In genomic region chr19:33175886-33176669, GRCh38 we compare ENCODE assay signal across 8 cellular contexts. TPM values are rescaled to one million over a fixed set of nuclear protein-coding genes. Genes with fewer than 3 reads are reported as not detected.
DNase-seq lines count a peak whose midpoint lies in the region; ATAC-seq and TF ChIP-seq lines count a peak whose summit lies in the region.

No MANE protein-coding gene starts in this region.

- in situ Hi-C loops in Panc1 (cut with HindIII; ENCODE audit: low pct_unique_long_range_greater_than_20kb, low sequenced_read_pairs): no loop called here

- TF ChIP-seq CTCF in CD14-positive monocyte (IDR thresholded peaks at IDR 0.05) (no peak), Panc1 (IDR thresholded peaks at IDR 0.05) (no peak), MCF 10A (IDR thresholded peaks at IDR 0.05; ENCODE audit: unreplicated experiment) (no peak)

- H3K27ac Mint-ChIP-seq in CD14-positive monocyte (peak overlapping the region; percentile 91 to 98 (median 95)), MCF 10A (ENCODE audit: low read depth, unreplicated experiment) (peak overlapping the region; percentile 66)
- peak overlapping the region; percentile 99 for H3K27ac Mint-ChIP-seq in stimulated activated naive B cell treated with anti-CD40 and anti-IgM and Interleukin-4, amounts not matched to agents 10 μg/mL and 1 μg/mL and 100 μg/mL, for 72 hours

- no peaks in the 10 kb centered on the region for H3K9me3 Mint-ChIP-seq in CD14-positive monocyte
- H3K9me3 Mint-ChIP-seq in MCF 10A (ENCODE audit: unreplicated experiment): no peaks in the 10 kb centered on the region
- H3K9me3 Mint-ChIP-seq in stimulated activated naive B cell treated with anti-CD40 and anti-IgM and Interleukin-4, amounts not matched to agents 10 μg/mL and 1 μg/mL and 100 μg/mL, for 72 hours: peaks cover 0 to 1% of the 10 kb centered on the region in 2 donors

- peaks cover 36% of the 10 kb centered on the region for H3K4me1 ChIP-seq in Panc1 (ENCODE audit: control insufficient read depth, insufficient read depth, low read length)

- CTCF ChIA-PET in Panc1 (lab: Charles Lee): interaction anchor here (0.5 to 1.7 kb wide), 10 partner anchors 9 to 57 kb away, joined by 3 to 7 read pairs (median 3); no protein-coding TSS in a partner anchor
- CTCF ChIA-PET in MCF 10A (lab: Yijun Ruan, JAX): interaction anchor here (0.6 to 2.6 kb wide), 28 partner anchors 8 to 876 kb away, joined by 3 to 17 read pairs (median 4); no protein-coding TSS in a partner anchor

- no peaks in the 10 kb centered on the region for H3K27me3 Mint-ChIP-seq in CD14-positive monocyte (ENCODE audit: low read depth in 3 of 3)
- no peaks in the 10 kb centered on the region for H3K27me3 Mint-ChIP-seq in MCF 10A (ENCODE audit: insufficient read depth, unreplicated experiment)
- peaks cover 5% of the 10 kb centered on the region in 2 donors for H3K27me3 Mint-ChIP-seq in stimulated activated naive B cell treated with anti-CD40 and anti-IgM and Interleukin-4, amounts not matched to agents 10 μg/mL and 1 μg/mL and 100 μg/mL, for 72 hours

- DNase-seq in CD14-positive monocyte (ENCODE audit: low spot score) (no peak), H7 (peak; percentile 79), Panc1 (ENCODE audit: low read depth, low spot score) (no peak), MCF 10A (ENCODE audit: unreplicated experiment) (no peak), islet precursor cell (peak; percentile 82), SKM-1 (lab: John Stamatoyannopoulos, UW; ENCODE audit: unreplicated experiment) (no peak), NCI-H2029 treated with DMSO at 0.1 percent for 48 hours (lab: John Stamatoyannopoulos, UW) (no peak)
- DNase-seq in stimulated activated naive B cell treated with anti-CD40 and anti-IgM and Interleukin-4, amounts not matched to agents 10 μg/mL and 1 μg/mL and 100 μg/mL, for 72 hours: no peak

- intact Hi-C loops in CD14-positive monocyte (cut with micrococcal nuclease) (loop anchor here (2.0 to 10.0 kb wide), 7 partner anchors 71 to 996 kb away; partner anchors contain the start of genes CEBPA (in 1 of the 2), CEBPG (in 1 of the 2), CEP89 (in 1 of the 2) and FAAP24 (in 1 of the 2)), Panc1 (cut with micrococcal nuclease; ENCODE audit: unreplicated experiment) (no loop called here), MCF 10A (cut with micrococcal nuclease) (loop anchor here (2.0 kb wide), 2 partner anchors 31 to 49 kb away; no protein-coding TSS in a partner anchor)

- TSS peak; percentile 83 for BruUV-seq in Panc1 (replicated peaks; lab: Mats Ljungman, UMichigan)
- BruUV-seq in MCF 10A (replicated peaks; lab: Mats Ljungman, UMichigan): TSS peak; percentile 53

- H3K4me3 ChIP-seq in H7 (ENCODE audit: insufficient read depth, low read depth, low read length) (peak overlapping the region; percentile 89), Panc1 (ENCODE audit: low read depth in 2 of 2, low read length in 2 of 2) (peak overlapping the region; percentile 94 to 99)

- POLR2A ChIA-PET in Panc1 (lab: Charles Lee): interaction anchor here (0.5 to 0.8 kb wide), 2 partner anchors 29 to 112 kb away, joined by 4 to 5 read pairs; no protein-coding TSS in a partner anchor
- POLR2A ChIA-PET in MCF 10A (lab: Yijun Ruan, JAX): interaction anchor here (0.9 to 3.7 kb wide), 17 partner anchors 8 to 218 kb away, joined by 3 to 18 read pairs (median 5); partner anchors contain the start of genes CEBPG, CEP89, FAAP24 and GPATCH1

- H3K36me3 Mint-ChIP-seq in CD14-positive monocyte: no peaks in the 10 kb centered on the region
- H3K36me3 Mint-ChIP-seq in MCF 10A (ENCODE audit: insufficient read depth, unreplicated experiment): peaks cover 12% of the 10 kb centered on the region
- peaks cover 7 to 10% of the 10 kb centered on the region in 2 donors for H3K36me3 Mint-ChIP-seq in stimulated activated naive B cell treated with anti-CD40 and anti-IgM and Interleukin-4, amounts not matched to agents 10 μg/mL and 1 μg/mL and 100 μg/mL, for 72 hours

- H3K4me1 Mint-ChIP-seq in CD14-positive monocyte (peaks cover 36% of the 10 kb centered on the region), MCF 10A (ENCODE audit: insufficient read depth, unreplicated experiment) (peaks cover 9% of the 10 kb centered on the region)
- peaks cover 26 to 67% of the 10 kb centered on the region in 2 donors for H3K4me1 Mint-ChIP-seq in stimulated activated naive B cell treated with anti-CD40 and anti-IgM and Interleukin-4, amounts not matched to agents 10 μg/mL and 1 μg/mL and 100 μg/mL, for 72 hours

- H3K27me3 ChIP-seq in H7 (ENCODE audit: control insufficient read depth, insufficient read depth, low read length) (0 out of 2 replicates have a peak, but pooled peaks cover 2% of the 10 kb centered on the region), Panc1 (ENCODE audit: control insufficient read depth, insufficient read depth, low read length) (no peaks in the 10 kb centered on the region)

- H3K4me3 Mint-ChIP-seq in CD14-positive monocyte (peak overlapping the region; percentile 92 to 97), MCF 10A (ENCODE audit: unreplicated experiment) (peak overlapping the region; percentile 93)
- H3K4me3 Mint-ChIP-seq in stimulated activated naive B cell treated with anti-CD40 and anti-IgM and Interleukin-4, amounts not matched to agents 10 μg/mL and 1 μg/mL and 100 μg/mL, for 72 hours: peak overlapping the region; percentile 98 to 99

- no peaks in the 10 kb centered on the region for H3K36me3 ChIP-seq in H7 (replicated peaks; ENCODE audit: control insufficient read depth, insufficient read depth, low read length)
- no peaks in the 10 kb centered on the region; the same call in 1 of the 2 replicates for H3K36me3 ChIP-seq in Panc1 (ENCODE audit: control insufficient read depth, insufficient read depth, low read length)

- no peaks in the 10 kb centered on the region for H3K9me3 ChIP-seq in Panc1 (ENCODE audit: control insufficient read depth, insufficient read depth, low read depth, low read length)

- peak overlapping the region; percentile 97 for H3K27ac ChIP-seq in Panc1 (ENCODE audit: low read length)

- ATAC-seq in Panc1: peak; percentile 6; the same call in 1 of the 2 replicates
- ATAC-seq in stimulated activated naive B cell treated with anti-CD40 and anti-IgM and Interleukin-4, amounts not matched to agents 10 μg/mL and 1 μg/mL and 100 μg/mL, for 72 hours (replicated peaks): peak; percentile 0 to 1

RNA-seq across cellular contexts. Expression of gene LRP3, which starts 18.1 kb away (rescaled TPM):
- 1 to 10 TPM; 1.4 to 4.1 TPM for polyA plus RNA-seq in CD14-positive monocyte
- total RNA-seq in H7 (2014; rRNA removed; shearing (Covaris generic)): 54.8 and 57.7 TPM in 2 replicates
- total RNA-seq in Panc1 (2021; ENCODE audit: unreplicated experiment): 28.6 TPM
- 40.1 TPM for polyA plus RNA-seq in Panc1 (2012; ENCODE audit: insufficient read length)
- 7.7 and 9.5 TPM in 2 replicates for total RNA-seq in MCF 10A (2022)

RNA-seq across cellular contexts. Expression of gene WDR88, which starts 44.2 kb away (rescaled TPM):
- not detected for polyA plus RNA-seq in CD14-positive monocyte
- not detected in 2 replicates for total RNA-seq in H7 (2014; rRNA removed; shearing (Covaris generic))
- 0.31 TPM for total RNA-seq in Panc1 (2021; ENCODE audit: unreplicated experiment)
- 0.24 TPM for polyA plus RNA-seq in Panc1 (2012; ENCODE audit: insufficient read length)
- not detected in 2 replicates for total RNA-seq in MCF 10A (2022)

RNA-seq across cellular contexts. Expression of gene SLC7A10, which starts 49.6 kb away (rescaled TPM):
- polyA plus RNA-seq in CD14-positive monocyte: not detected
- 2.4 and 3.0 TPM in 2 replicates for total RNA-seq in H7 (2014; rRNA removed; shearing (Covaris generic))
- total RNA-seq in Panc1 (2021; ENCODE audit: unreplicated experiment) (1.1 TPM), MCF 10A (2022) (not detected in 2 replicates)
- 5.2 TPM for polyA plus RNA-seq in Panc1 (2012; ENCODE audit: insufficient read length)

Comparison
In these comparisons a context has a peak if more than half of its experiments do, and no peak if none do; other contexts are left out.
1. DNase-seq: peak in H7 (single experiment) and islet precursor cell (single experiment); none in CD14-positive monocyte (single experiment), Panc1 (single experiment), MCF 10A (single experiment), stimulated activated naive B cell treated with anti-CD40 and anti-IgM and Interleukin-4, amounts not matched to agents 10 μg/mL and 1 μg/mL and 100 μg/mL, for 72 hours (single experiment), SKM-1 (single experiment) and NCI-H2029 treated with DMSO at 0.1 percent for 48 hours (single experiment).
2. Peak in every context shown above with its lines, with median percentiles within 50 percentile points of each other: H3K27ac Mint-ChIP-seq and H3K4me3 Mint-ChIP-seq.